Comparison of ENCODE assay signal across 8 cellular contexts in genomic region chr20:1434571-1435336, GRCh38. TPM values are rescaled to one million over a fixed set of nuclear protein-coding genes. Genes with fewer than 3 reads are reported as not detected.
DNase-seq lines count a peak whose midpoint lies in the region; ATAC-seq and TF ChIP-seq lines count a peak whose summit lies in the region.

No MANE protein-coding gene starts in this region.

- DNase-seq in NK-92 treated with Interleukin-12 subunit alpha and Interleukin-12 subunit beta, amount 100 ng/mL, for 24 hours (lab: John Stamatoyannopoulos, UW), result peak; percentile 54
- DNase-seq in NK-92 (lab: John Stamatoyannopoulos, UW; ENCODE audit: unreplicated experiment), result no peak
- DNase-seq in HFF-Myc (ENCODE audit: extremely low read depth, low read depth), result peak; percentile 92
- peak; percentile 93 for DNase-seq in MM.1S
- DNase-seq in activated B cell treated with CpG ODN at 0.5 μM for 24 hours, result peak; percentile 26
- DNase-seq in stimulated activated CD4-positive, alpha-beta T cell treated with anti-CD3 and anti-CD28 coated beads, Interleukin-2, amount 100 ng/mL, for 48 hours, result peak; percentile 35 to 47
- DNase-seq in cerebellum (ENCODE audit: low spot score), result no peak

- POLR2A ChIA-PET in activated B cell treated with CpG ODN at 0.5 μM for 24 hours (lab: Charles Lee), result interaction anchor here (0.9 to 1.0 kb wide), 3 partner anchors 32 to 107 kb away, joined by 3 to 4 read pairs (median 4); partner anchors contain the start of genes FKBP1A and NSFL1C

- ATAC-seq in activated B cell treated with CpG ODN at 0.5 μM for 24 hours (ENCODE audit: low read depth) (peak; percentile 78), esophagus mucosa (peak; percentile 36)

- no peaks in the 10 kb centered on the region for H3K79me2 ChIP-seq in MM.1S (ENCODE audit: low read length)

- H3K9me3 ChIP-seq in MM.1S (replicated peaks; ENCODE audit: insufficient read depth, low read length), result no peaks in the 10 kb centered on the region

- no peak overlapping the region for H3K27ac ChIP-seq in MM.1S (ENCODE audit: low read length)

- no peaks in the 10 kb centered on the region for H3K9me2 ChIP-seq in MM.1S (replicated peaks; ENCODE audit: insufficient read depth, low read length)

- CTCF ChIA-PET in activated B cell treated with CpG ODN at 0.5 μM for 24 hours (lab: Charles Lee), result interaction anchor here (0.7 to 6.5 kb wide), 8 partner anchors 33 to 217 kb away, joined by 3 to 59 read pairs (median 4); no protein-coding TSS in a partner anchor

- H4K20me1 ChIP-seq in MM.1S (ENCODE audit: insufficient read depth, low read length), result peaks cover 8% of the 10 kb centered on the region; the same call in 1 of the 2 replicates

- H2AFZ ChIP-seq in MM.1S (ENCODE audit: low read length), result no peak overlapping the region

- peak overlapping the region; percentile 17 for H3K4me3 Mint-ChIP-seq in activated B cell treated with CpG ODN at 0.5 μM for 24 hours

- peaks cover 47% of the 10 kb centered on the region for H3K4me1 Mint-ChIP-seq in activated B cell treated with CpG ODN at 0.5 μM for 24 hours

- peaks cover 30% of the 10 kb centered on the region; the same call in 1 of the 2 replicates for H3K27me3 ChIP-seq in MM.1S (replicated peaks; ENCODE audit: insufficient read depth, low read length)

- H3K4me2 ChIP-seq in MM.1S (ENCODE audit: low read depth, low read length), result peak overlapping the region; percentile 48

- peaks cover 2% of the 10 kb centered on the region for H3K36me3 Mint-ChIP-seq in activated B cell treated with CpG ODN at 0.5 μM for 24 hours (ENCODE audit: low read depth)

- H3K36me3 ChIP-seq in MM.1S (replicated peaks; ENCODE audit: insufficient read depth, low read length), result no peaks in the 10 kb centered on the region

- peaks cover 2% of the 10 kb centered on the region for H3K27me3 Mint-ChIP-seq in activated B cell treated with CpG ODN at 0.5 μM for 24 hours

- H3K4me3 ChIP-seq in HFF-Myc (replicated peaks; ENCODE audit: low read depth, low read length), result no peak overlapping the region
- no peak overlapping the region for H3K4me3 ChIP-seq in MM.1S (ENCODE audit: low read length)

- intact Hi-C loops in activated B cell treated with CpG ODN at 0.5 μM for 24 hours (cut with micrococcal nuclease), result loop anchor here (5.0 kb wide), 1 partner anchor 57 kb away; no protein-coding TSS in a partner anchor

- peaks cover 11% of the 10 kb centered on the region for H3K4me1 ChIP-seq in MM.1S (ENCODE audit: low read length)

- peaks cover 4% of the 10 kb centered on the region for H3F3A ChIP-seq in MM.1S (ENCODE audit: insufficient read depth, low read length)

- no peaks in the 10 kb centered on the region for H3K9me3 Mint-ChIP-seq in activated B cell treated with CpG ODN at 0.5 μM for 24 hours

- H3K9ac ChIP-seq in MM.1S (ENCODE audit: low read length), result no peak overlapping the region

- TF ChIP-seq CTCF in HFF-Myc (IDR thresholded peaks at IDR 0.05; ENCODE audit: low read depth, low read length, missing control alignments) (no peak), MM.1S (IDR thresholded peaks at IDR 0.05; ENCODE audit: low read length) (no peak), activated B cell treated with CpG ODN at 0.5 μM for 24 hours (IDR thresholded peaks at IDR 0.05) (no peak)

- H3K27ac Mint-ChIP-seq in activated B cell treated with CpG ODN at 0.5 μM for 24 hours, result no peak overlapping the region

RNA-seq across cellular contexts. Expression of gene NSFL1C, which starts 31.9 kb away (rescaled TPM):
- total RNA-seq in activated B cell treated with CpG ODN at 0.5 μM for 24 hours (81.7 and 89.4 TPM in 2 replicates), esophagus mucosa (88.7 TPM), cerebellum (30.4 TPM)

RNA-seq across cellular contexts. Expression of gene FKBP1A, which starts 41.9 kb away (rescaled TPM):
- total RNA-seq in activated B cell treated with CpG ODN at 0.5 μM for 24 hours (128 and 134 TPM in 2 replicates), esophagus mucosa (164 TPM), cerebellum (73.8 TPM)

RNA-seq across cellular contexts. Expression of gene SIRPB2, which starts 56.5 kb away (rescaled TPM):
- total RNA-seq in activated B cell treated with CpG ODN at 0.5 μM for 24 hours (not detected in 2 replicates), esophagus mucosa (1.0 TPM), cerebellum (1.00 TPM)

Comparison
In these comparisons a context has a peak if more than half of its experiments do, and no peak if none do; other contexts are left out.
1. DNase-seq: peak in NK-92 treated with Interleukin-12 subunit alpha and Interleukin-12 subunit beta, amount 100 ng/mL, for 24 hours (single experiment), HFF-Myc (single experiment), MM.1S (single experiment), activated B cell treated with CpG ODN at 0.5 μM for 24 hours (single experiment) and stimulated activated CD4-positive, alpha-beta T cell treated with anti-CD3 and anti-CD28 coated beads, Interleukin-2, amount 100 ng/mL, for 48 hours (2 of 2); none in NK-92 (single experiment) and cerebellum (single experiment).